30 cellular contexts compared by ENCODE assay signal in genomic region chr3:53764376-53764775, GRCh38.
DNase-seq lines count a peak whose midpoint lies in the region; ATAC-seq and TF ChIP-seq lines count a peak whose summit lies in the region.
"Had no signal": no experiment of that assay in that cellular context is flagged by ENCODE, and none has a peak within 500 bp of the region (broad histone marks: within the 10 kb centered on the region; RNA-seq: fewer than 3 reads in every experiment).

No MANE protein-coding gene starts in this region.

- no peak overlapping the region for H2AFZ ChIP-seq in HCT116 (ENCODE audit: low read depth, low read length, poor library complexity, severe bottlenecking)

- H3K9me3 Mint-ChIP-seq in osteocyte (ENCODE audit: unreplicated experiment): no peaks in the 10 kb centered on the region
- H3K9me3 Mint-ChIP-seq: memory B cell had no signal

- H3K27ac Mint-ChIP-seq in osteocyte (ENCODE audit: unreplicated experiment): no peak overlapping the region
- H3K27ac Mint-ChIP-seq: activated CD4-positive, alpha-beta T cell treated with anti-CD3 and anti-CD28 coated beads for 36 hours; activated naive CD8-positive, alpha-beta T cell; memory B cell; stimulated activated naive B cell treated with anti-CD40 and anti-IgM and Interleukin-4, amounts not matched to agents 10 μg/mL and 1 μg/mL and 100 μg/mL, for 72 hours; T-helper 17 cell had no signal

- H3K4me3 ChIP-seq in HCT116 (replicated peaks in 1 of 2; ENCODE audit: low read depth in 1 of 2, low read length in 2 of 2) (no peak overlapping the region), mucosa of descending colon (no peak overlapping the region)
- H3K4me3 ChIP-seq: cardiac muscle cell, coronary artery, prostate gland, sigmoid colon, SK-N-MC, vagina had no signal

- RAD21 ChIA-PET in HCT116 (lab: Charles Lee; ENCODE audit: low non-redundant PET in 1 of 2, low total read pairs in 2 of 2, uncharacterized antibody in 2 of 2, unreplicated experiment in 2 of 2): no interaction called here

- DNase-seq in HCT116 (ENCODE audit: low read depth, low spot score) (no peak), NCI-H345 (lab: John Stamatoyannopoulos, UW) (peak; percentile 47), SW480 (ENCODE audit: low spot score) (peak; percentile 23), mucosa of descending colon (no peak), osteocyte (ENCODE audit: extremely low spot score, unreplicated experiment) (no peak)
- no peak for DNase-seq in activated CD4-positive, CD25-positive, alpha-beta regulatory T cell (lab: John Stamatoyannopoulos, UW)
- DNase-seq: activated CD4-positive, alpha-beta T cell treated with anti-CD3 and anti-CD28 coated beads for 36 hours; activated CD8-positive, alpha-beta memory T cell treated with anti-CD3 and anti-CD28 coated beads for 24 hours; activated effector memory CD4-positive, alpha-beta T cell treated with Interleukin-2 at 50 U/mL for 16 hours; anterior cingulate cortex; C1 segment of cervical spinal cord; Caco-2; EL; foreskin fibroblast; head of caudate nucleus; NCI-H1048; NCI-H1930; sigmoid colon; stimulated activated naive B cell treated with anti-CD40 and anti-IgM and Interleukin-4, amounts not matched to agents 10 μg/mL and 1 μg/mL and 100 μg/mL, for 72 hours; T-helper 17 cell had no signal

- H3K9ac ChIP-seq in HCT116 (ENCODE audit: low read length): no peak overlapping the region

- no peak overlapping the region for H3K4me3 Mint-ChIP-seq in osteocyte (ENCODE audit: unreplicated experiment)
- H3K4me3 Mint-ChIP-seq: activated CD4-positive, alpha-beta T cell treated with anti-CD3 and anti-CD28 coated beads for 36 hours; activated naive CD8-positive, alpha-beta T cell; memory B cell; stimulated activated naive B cell treated with anti-CD40 and anti-IgM and Interleukin-4, amounts not matched to agents 10 μg/mL and 1 μg/mL and 100 μg/mL, for 72 hours; T-helper 17 cell had no signal

- no peaks in the 10 kb centered on the region for H3K36me3 ChIP-seq in HCT116 (ENCODE audit: control insufficient read depth in 1 of 2, insufficient read depth in 2 of 2, low read length in 2 of 2)
- no peaks in the 10 kb centered on the region for H3K36me3 ChIP-seq in mucosa of descending colon (ENCODE audit: low read depth)
- H3K36me3 ChIP-seq: prostate gland, sigmoid colon, vagina had no signal

- POLR2A ChIA-PET in HCT116 (lab: Charles Lee): no interaction called here

- CTCF ChIA-PET in HCT116 (lab: Charles Lee): no interaction called here

- no peak for TF ChIP-seq RAD21 in HCT116 (IDR thresholded peaks at IDR 0.05; ENCODE audit: low read depth)

- H3K27me3 Mint-ChIP-seq in osteocyte (ENCODE audit: unreplicated experiment): peaks cover 20% of the 10 kb centered on the region
- H3K27me3 Mint-ChIP-seq: activated CD4-positive, alpha-beta T cell treated with anti-CD3 and anti-CD28 coated beads for 36 hours; activated naive CD8-positive, alpha-beta T cell had no signal

- no peaks in the 10 kb centered on the region for H3K36me3 Mint-ChIP-seq in osteocyte (ENCODE audit: unreplicated experiment)
- H3K36me3 Mint-ChIP-seq: activated naive CD8-positive, alpha-beta T cell; memory B cell had no signal

- no peaks in the 10 kb centered on the region for H4K20me1 ChIP-seq in HCT116 (ENCODE audit: insufficient read depth)

- H3K4me1 Mint-ChIP-seq in osteocyte (ENCODE audit: unreplicated experiment): no peaks in the 10 kb centered on the region
- H3K4me1 Mint-ChIP-seq: activated CD4-positive, alpha-beta T cell treated with anti-CD3 and anti-CD28 coated beads for 36 hours; memory B cell; T-helper 17 cell had no signal

- no peak overlapping the region for H3K4me2 ChIP-seq in HCT116 (ENCODE audit: low read length)

- no peaks in the 10 kb centered on the region for H3K9me2 ChIP-seq in HCT116 (ENCODE audit: insufficient read depth)

- H3K27ac ChIP-seq in HCT116 (ENCODE audit: low read depth, low read length): no peak overlapping the region
- H3K27ac ChIP-seq: cardiac muscle cell, coronary artery, prostate gland, sigmoid colon, SK-N-MC, vagina had no signal

- no peak for TF ChIP-seq POLR2A in HCT116 (IDR thresholded peaks at IDR 0.05; ENCODE audit: borderline replicate concordance, extremely low read depth, insufficient read depth, insufficient read length)

- no TSS peak for BruUV-seq in HCT116 (replicated peaks; lab: Mats Ljungman, UMichigan)

- TF ChIP-seq CTCF in HCT116 (IDR thresholded peaks at IDR 0.05 in 2 of 3, conservative IDR thresholded peaks at IDR 0.05 in 1 of 3; ENCODE audit: borderline replicate concordance in 1 of 3, insufficient read depth in 1 of 3, low read depth in 2 of 3, low read length in 2 of 3) (no peak), mucosa of descending colon (IDR thresholded peaks at IDR 0.05) (no peak), osteocyte (IDR thresholded peaks at IDR 0.05) (no peak)

- H3K4me1 ChIP-seq in HCT116 (ENCODE audit: control insufficient read depth in 1 of 2, insufficient read depth in 2 of 2, low read length in 2 of 2) (no peaks in the 10 kb centered on the region), mucosa of descending colon (ENCODE audit: low read depth) (no peaks in the 10 kb centered on the region)
- H3K4me1 ChIP-seq: Caco-2, prostate gland, vagina had no signal

- peaks cover 16% of the 10 kb centered on the region; the same call in 1 of the 2 replicates for H3K27me3 ChIP-seq in HCT116 (ENCODE audit: insufficient read depth, low read length)
- H3K27me3 ChIP-seq: cardiac muscle cell, sigmoid colon, vagina had no signal

- ATAC-seq in HCT116: peak; percentile 32; the same call in 1 of the 2 replicates
- peak; percentile 54 for ATAC-seq in mucosa of descending colon
- no peak for ATAC-seq in GM21360 (IDR thresholded peaks at IDR 0.05; ENCODE audit: unreplicated experiment)
- no peak for ATAC-seq in HG03025 (IDR thresholded peaks at IDR 0.05; ENCODE audit: low FRiP score, unreplicated experiment)
- ATAC-seq: activated CD4-positive, alpha-beta T cell treated with anti-CD3 and anti-CD28 coated beads for 36 hours; esophagus mucosa; stimulated activated naive B cell treated with anti-CD40 and anti-IgM and Interleukin-4, amounts not matched to agents 10 μg/mL and 1 μg/mL and 100 μg/mL, for 72 hours; T-helper 17 cell had no signal

- H3K9me3 ChIP-seq in HCT116 (ENCODE audit: control insufficient read depth in 1 of 2, insufficient read depth in 1 of 2, low read depth in 1 of 2, low read length in 2 of 2): no peaks in the 10 kb centered on the region
- H3K9me3 ChIP-seq in mucosa of descending colon: no peaks in the 10 kb centered on the region
- H3K9me3 ChIP-seq: Caco-2, prostate gland, sigmoid colon, vagina had no signal

- intact Hi-C loops in HCT116 (cut with micrococcal nuclease): no loop called here
- intact Hi-C loops in mucosa of descending colon (cut with DNase I, micrococcal nuclease): no loop called here

- H3K79me2 ChIP-seq in HCT116 (ENCODE audit: insufficient read depth, low read length): no peaks in the 10 kb centered on the region

TF ChIP-seq in HCT116, 20 proteins besides CTCF, POLR2A, EP300 and RAD21:
- TF ChIP-seq CBX3 (IDR thresholded peaks at IDR 0.05; ENCODE audit: low read depth): no peak

Comparison
In these comparisons a context has a peak if more than half of its experiments do, and no peak if none do; other contexts are left out.
1. ATAC-seq: peak in HCT116 (single experiment) and mucosa of descending colon (single experiment); none in GM21360 (single experiment) and HG03025 (single experiment).
2. DNase-seq: peak in NCI-H345 (single experiment) and SW480 (single experiment); none in HCT116 (single experiment), mucosa of descending colon (0 of 3), activated CD4-positive, CD25-positive, alpha-beta regulatory T cell (0 of 4) and osteocyte (single experiment).